In genomic region chr19:58477130-58477529, GRCh38 we compare ENCODE assay signal across 1 cellular context.
TF ChIP-seq lines count a peak whose summit lies in the region.

No MANE protein-coding gene starts in this region.

TF ChIP-seq in H1, 55 proteins besides CTCF, POLR2A, EP300 and RAD21:
- no peak for TF ChIP-seq BACH1 (IDR thresholded peaks at IDR 0.05; ENCODE audit: low read length)
- no peak for TF ChIP-seq NRF1 (IDR thresholded peaks at IDR 0.05; ENCODE audit: low read depth, low read length)
- no peak for TF ChIP-seq TAF1 (IDR thresholded peaks at IDR 0.05; ENCODE audit: low read depth, low read length)
- no peak for TF ChIP-seq SP4 (IDR thresholded peaks at IDR 0.05; ENCODE audit: low read length)
- no peak for TF ChIP-seq SIN3A (conservative IDR thresholded peaks at IDR 0.05 in 1 of 2, IDR thresholded peaks at IDR 0.05 in 1 of 2; ENCODE audit: low read depth in 1 of 2, low read length in 2 of 2)
- no peak for TF ChIP-seq TAF7 (optimal IDR thresholded peaks at IDR 0.05; ENCODE audit: borderline replicate concordance, low read depth, low read length)
- TF ChIP-seq CEBPB (IDR thresholded peaks at IDR 0.05; ENCODE audit: low read depth, low read length), result no peak
- no peak for TF ChIP-seq PHF8 (conservative IDR thresholded peaks at IDR 0.05; ENCODE audit: low read depth, low read length)
- no peak for TF ChIP-seq E2F6 (IDR thresholded peaks at IDR 0.05)
- TF ChIP-seq FOSL1 (IDR thresholded peaks at IDR 0.05; ENCODE audit: insufficient read depth, low read depth, low read length), result no peak
